In genomic region chr12:30757316-30757715, GRCh38 we compare ENCODE assay signal across 1 cellular context.
TF ChIP-seq lines count a peak whose summit lies in the region.

No MANE protein-coding gene starts in this region.

TF ChIP-seq in K562, 482 proteins besides CTCF, POLR2A, EP300 and RAD21 (continued from another document):
- TF ChIP-seq ZNF592 (IDR thresholded peaks at IDR 0.05), result peak; percentile 33; the same call in 1 of the 2 replicates
- TF ChIP-seq TGIF2 (CRISPR knock-in tag; IDR thresholded peaks at IDR 0.05), result no peak
- TF ChIP-seq KDM1A (IDR thresholded peaks at IDR 0.05), result 0 out of 4 replicates have a peak, but pooled peaks of 1 of the 2 experiments have one; percentile 10
- TF ChIP-seq ZBTB49 (CRISPR knock-in tag; IDR thresholded peaks at IDR 0.05; ENCODE audit: borderline replicate concordance), result no peak
- no peak for TF ChIP-seq ZNF79 (CRISPR knock-in tag; IDR thresholded peaks at IDR 0.05; ENCODE audit: low read depth)
- TF ChIP-seq HOMEZ (CRISPR knock-in tag; IDR thresholded peaks at IDR 0.05), result no peak
- TF ChIP-seq MYBL2 (IDR thresholded peaks at IDR 0.05; ENCODE audit: low read depth), result no peak
- no peak for TF ChIP-seq MYBL2 (CRISPR knock-in tag; IDR thresholded peaks at IDR 0.05; ENCODE audit: borderline replicate concordance)
- TF ChIP-seq RHOXF2B (CRISPR knock-in tag; conservative IDR thresholded peaks at IDR 0.05), result no peak
- TF ChIP-seq CREB5 (CRISPR knock-in tag; IDR thresholded peaks at IDR 0.05), result no peak
